Comparison of ENCODE assay signal across 8 cellular contexts in genomic region chr9:503881-504852, GRCh38. TPM values are rescaled to one million over a fixed set of nuclear protein-coding genes. Genes with fewer than 3 reads are reported as not detected.
A peak's percentile ranks its signal among the peaks of the same experiment; 100 is the strongest.
DNase-seq lines count a peak whose midpoint lies in the region; ATAC-seq, FAIRE-seq and TF ChIP-seq lines count a peak whose summit lies in the region.

KANK1 (plus strand) TSS chr9:504695.

- no peaks in the 10 kb centered on the region for H3K9me3 Mint-ChIP-seq in Caco-2 (ENCODE audit: unreplicated experiment)
- no peaks in the 10 kb centered on the region for H3K9me3 Mint-ChIP-seq in natural killer cell treated with Interleukin-12 subunit alpha and Interleukin-12 subunit beta and Interleukin-15 and Interleukin-18, amount 100 ng/mL, for 72 hours

- H3K36me3 Mint-ChIP-seq in Caco-2 (ENCODE audit: insufficient read depth, unreplicated experiment): peaks cover 31% of the 10 kb centered on the region
- no peaks in the 10 kb centered on the region for H3K36me3 Mint-ChIP-seq in natural killer cell treated with Interleukin-12 subunit alpha and Interleukin-12 subunit beta and Interleukin-15 and Interleukin-18, amount 100 ng/mL, for 72 hours

- H3K9me3 ChIP-seq in Caco-2: no peaks in the 10 kb centered on the region

- DNase-seq in Caco-2 (peak; percentile 83 to 92), HK-2 (ENCODE audit: unreplicated experiment) (peak; percentile 74), RCC 7860 (ENCODE audit: low spot score) (peak; percentile 48), fibroblast of pulmonary artery (ENCODE audit: low read depth) (peak; percentile 47)
- DNase-seq in activated T-helper 9 cell treated with anti-CD3 and anti-CD28 coated beads, Interleukin-2, amount 50 U/mL, for 16 hours (ENCODE audit: low read depth): peak; percentile 63
- peak; percentile 78 for DNase-seq in natural killer cell treated with Interleukin-12 subunit alpha and Interleukin-12 subunit beta and Interleukin-15 and Interleukin-18, amount 100 ng/mL, for 72 hours (ENCODE audit: low spot score)
- peak; percentile 81 for DNase-seq in stimulated activated naive CD4-positive, alpha-beta T cell treated with Interleukin-2 at 50 U/mL for 16 hours (lab: John Stamatoyannopoulos, UW)

- POLR2A ChIA-PET in Caco-2 (lab: Charles Lee): interaction anchor here (0.6 to 2.1 kb wide), 4 partner anchors 27 to 283 kb away, joined by 3 to 12 read pairs (median 3); no protein-coding TSS in a partner anchor

- H3K27me3 ChIP-seq in Caco-2 (replicated peaks; ENCODE audit: control insufficient read depth, insufficient read depth, low read length): no peaks in the 10 kb centered on the region

- H3K4me3 ChIP-seq in Caco-2 (ENCODE audit: low read depth, low read length): peak within 1 kb of the TSS; percentile 90
- H3K4me3 ChIP-seq in fibroblast of pulmonary artery (replicated peaks; ENCODE audit: low read depth, low read length): peak within 1 kb of the TSS; percentile 47

- H3K4me1 ChIP-seq in Caco-2: peaks cover 21% of the 10 kb centered on the region

- no peak for FAIRE-seq in RCC 7860 (lab: Jason Lieb, UNC)

- H3K36me3 ChIP-seq in Caco-2 (ENCODE audit: control insufficient read depth, insufficient read depth, low read length): no peaks in the 10 kb centered on the region

- no peaks in the 10 kb centered on the region for H3K27me3 Mint-ChIP-seq in Caco-2 (ENCODE audit: insufficient read depth, unreplicated experiment)
- H3K27me3 Mint-ChIP-seq in natural killer cell treated with Interleukin-12 subunit alpha and Interleukin-12 subunit beta and Interleukin-15 and Interleukin-18, amount 100 ng/mL, for 72 hours: peaks cover 32 to 41% of the 10 kb centered on the region in 2 donors

- peaks cover 15% of the 10 kb centered on the region for H3K4me1 Mint-ChIP-seq in Caco-2 (ENCODE audit: low read depth, unreplicated experiment)
- peaks cover 6 to 7% of the 10 kb centered on the region in 2 donors for H3K4me1 Mint-ChIP-seq in natural killer cell treated with Interleukin-12 subunit alpha and Interleukin-12 subunit beta and Interleukin-15 and Interleukin-18, amount 100 ng/mL, for 72 hours (ENCODE audit: low read depth in 2 of 2)

- peak; percentile 85 for ATAC-seq in GM19463 (IDR thresholded peaks at IDR 0.05; ENCODE audit: unreplicated experiment)
- ATAC-seq in natural killer cell treated with Interleukin-12 subunit alpha and Interleukin-12 subunit beta and Interleukin-15 and Interleukin-18, amount 100 ng/mL, for 72 hours: peak; percentile 88 to 93

- H3K4me3 Mint-ChIP-seq in Caco-2 (ENCODE audit: unreplicated experiment): peak within 1 kb of the TSS; percentile 84
- H3K4me3 Mint-ChIP-seq in natural killer cell treated with Interleukin-12 subunit alpha and Interleukin-12 subunit beta and Interleukin-15 and Interleukin-18, amount 100 ng/mL, for 72 hours: peak within 1 kb of the TSS; percentile 80

- BruUV-seq in Caco-2 (replicated peaks; lab: Mats Ljungman, UMichigan): no TSS peak

- peak; percentile 22 to 28 for TF ChIP-seq CTCF in Caco-2 (IDR thresholded peaks at IDR 0.05; ENCODE audit: insufficient read depth in 1 of 2, low read depth in 1 of 2, low read length in 1 of 2, severe bottlenecking in 1 of 2, unreplicated experiment in 1 of 2)
- no peak for TF ChIP-seq CTCF in fibroblast of pulmonary artery (IDR thresholded peaks at IDR 0.05; ENCODE audit: low read length, missing control alignments)

- CTCF ChIA-PET in Caco-2 (lab: Charles Lee): interaction anchor here (0.6 to 1.5 kb wide), 6 partner anchors 10 to 282 kb away, joined by 3 to 8 read pairs (median 4); no protein-coding TSS in a partner anchor

- intact Hi-C loops in Caco-2 (cut with micrococcal nuclease; ENCODE audit: unreplicated experiment): loop anchor here (1.0 to 5.0 kb wide), 5 partner anchors 9 to 117 kb away; no protein-coding TSS in a partner anchor

- H3K27ac Mint-ChIP-seq in Caco-2 (ENCODE audit: unreplicated experiment): peak within 1 kb of the TSS; percentile 86
- H3K27ac Mint-ChIP-seq in natural killer cell treated with Interleukin-12 subunit alpha and Interleukin-12 subunit beta and Interleukin-15 and Interleukin-18, amount 100 ng/mL, for 72 hours: no peak within 1 kb of the TSS

RNA-seq across cellular contexts. Expression of gene KANK1, which starts in this region (rescaled TPM):
- 51.7 and 58.7 TPM in 2 replicates for total RNA-seq in Caco-2 (2022)
- total RNA-seq in natural killer cell treated with Interleukin-12 subunit alpha and Interleukin-12 subunit beta and Interleukin-15 and Interleukin-18, amount 100 ng/mL, for 72 hours: 1 to 10 TPM; 2.5 to 3.5 TPM

Comparison
In these comparisons a context has a peak if more than half of its experiments do, and no peak if none do; other contexts are left out.
1. Peak in every context shown above with its lines: DNase-seq, ATAC-seq and H3K4me3 ChIP-seq.
2. RNA of gene KANK1 (total RNA-seq): 51.7 to 58.7 TPM in Caco-2; 2.5 to 3.5 TPM in natural killer cell treated with Interleukin-12 subunit alpha and Interleukin-12 subunit beta and Interleukin-15 and Interleukin-18, amount 100 ng/mL, for 72 hours; every median in the first group is over 10 times any median in the second.